8 cellular contexts compared by ENCODE assay signal in genomic region chr15:99733268-99734039, GRCh38. TPM values are rescaled to one million over a fixed set of nuclear protein-coding genes. Genes with fewer than 3 reads are reported as not detected.
DNase-seq lines count a peak whose midpoint lies in the region; ATAC-seq lines count a peak whose summit lies in the region.

LYSMD4 (minus strand) TSS chr15:99733437; CDS start chr15:99731999, 1,438 bp downstream.

- peaks cover 12% of the 10 kb centered on the region for H3K36me3 Mint-ChIP-seq in activated CD8-positive, alpha-beta T cell treated with anti-CD3 and anti-CD28 coated beads, Interleukin-2, amount 10 ng/mL, durations not matched to agents 7 days and 5 days (ENCODE audit: low read depth)

- peak within 1 kb of the TSS; percentile 77 for H3K4me3 Mint-ChIP-seq in activated CD8-positive, alpha-beta T cell treated with anti-CD3 and anti-CD28 coated beads, Interleukin-2, amount 10 ng/mL, durations not matched to agents 7 days and 5 days

- ATAC-seq in GM21367 (IDR thresholded peaks at IDR 0.05; ENCODE audit: unreplicated experiment): peak; percentile 98
- peak; percentile 100 for ATAC-seq in activated CD8-positive, alpha-beta T cell treated with anti-CD3 and anti-CD28 coated beads, Interleukin-2, amount 10 ng/mL, durations not matched to agents 7 days and 5 days

- peaks cover 23% of the 10 kb centered on the region for H3K4me1 Mint-ChIP-seq in activated CD8-positive, alpha-beta T cell treated with anti-CD3 and anti-CD28 coated beads, Interleukin-2, amount 10 ng/mL, durations not matched to agents 7 days and 5 days (ENCODE audit: low read depth)

- DNase-seq in COR-L47 (lab: John Stamatoyannopoulos, UW): peak; percentile 94
- DNase-seq in HT-29 (ENCODE audit: low spot score): peak; percentile 98
- peak; percentile 85 for DNase-seq in NK-92 (lab: John Stamatoyannopoulos, UW; ENCODE audit: unreplicated experiment)
- DNase-seq in activated CD8-positive, alpha-beta T cell treated with anti-CD3 and anti-CD28 coated beads, Interleukin-2, amount 10 ng/mL, durations not matched to agents 7 days and 5 days: peak; percentile 99
- DNase-seq in effector CD4-positive, alpha-beta T cell: peak; percentile 98
- peak; percentile 98 for DNase-seq in medulla oblongata (ENCODE audit: extremely low spot score)
- DNase-seq in stimulated activated CD4-positive, alpha-beta T cell treated with anti-CD3 and anti-CD28 coated beads, TNF-alpha, amount 100 ng/mL, for 4 hours (ENCODE audit: low read depth in 3 of 3): peak; percentile 98 to 99 (median 99)

- H3K27me3 Mint-ChIP-seq in activated CD8-positive, alpha-beta T cell treated with anti-CD3 and anti-CD28 coated beads, Interleukin-2, amount 10 ng/mL, durations not matched to agents 7 days and 5 days (ENCODE audit: low read depth): no peaks in the 10 kb centered on the region

- POLR2A ChIA-PET in activated CD8-positive, alpha-beta T cell treated with anti-CD3 and anti-CD28 coated beads, Interleukin-2, amount 10 ng/mL, durations not matched to agents 7 days and 5 days (lab: Charles Lee): interaction anchor here (0.6 to 2.1 kb wide), 12 partner anchors 14 to 1035 kb away, joined by 3 to 18 read pairs (median 3); partner anchors contain the start of gene LRRC28

- H3K9me3 Mint-ChIP-seq in activated CD8-positive, alpha-beta T cell treated with anti-CD3 and anti-CD28 coated beads, Interleukin-2, amount 10 ng/mL, durations not matched to agents 7 days and 5 days (ENCODE audit: insufficient read depth): no peaks in the 10 kb centered on the region

- CTCF ChIA-PET in activated CD8-positive, alpha-beta T cell treated with anti-CD3 and anti-CD28 coated beads, Interleukin-2, amount 10 ng/mL, durations not matched to agents 7 days and 5 days (lab: Charles Lee): interaction anchor here (0.9 to 3.9 kb wide), 7 partner anchors 14 to 460 kb away, joined by 3 to 37 read pairs (median 5); no protein-coding TSS in a partner anchor

- H3K27ac Mint-ChIP-seq in activated CD8-positive, alpha-beta T cell treated with anti-CD3 and anti-CD28 coated beads, Interleukin-2, amount 10 ng/mL, durations not matched to agents 7 days and 5 days: peak within 1 kb of the TSS; percentile 90

RNA-seq across cellular contexts. Expression of gene LYSMD4, which starts in this region (rescaled TPM):
- 19.2 and 21.0 TPM in 2 replicates for total RNA-seq in HT-29 (2014; rRNA removed; shearing (Covaris generic))
- 10 to 100 TPM in 1 of 2 experiments, 1 to 10 TPM in 1; 8.9 to 13.0 TPM for total RNA-seq in activated CD8-positive, alpha-beta T cell treated with anti-CD3 and anti-CD28 coated beads, Interleukin-2, amount 10 ng/mL, durations not matched to agents 7 days and 5 days

Comparison
In these comparisons a context has a peak if more than half of its experiments do, and no peak if none do; other contexts are left out.
1. Peak in every context shown above with its lines: DNase-seq and ATAC-seq.